ENCODE assay signal across 14 cellular contexts in genomic region chr14:72024504-72024903, GRCh38.
A peak's percentile ranks its signal among the peaks of the same experiment; 100 is the strongest.
DNase-seq lines count a peak whose midpoint lies in the region; ATAC-seq and TF ChIP-seq lines count a peak whose summit lies in the region.
"Had no signal": no experiment of that assay in that cellular context is flagged by ENCODE, and none has a peak within 500 bp of the region (broad histone marks: within the 10 kb centered on the region; RNA-seq: fewer than 3 reads in every experiment).

No MANE protein-coding gene starts in this region.

- no peak overlapping the region for H3K4me3 ChIP-seq in GM23338
- H3K4me3 ChIP-seq: SJCRH30 had no signal

- TF ChIP-seq CTCF in GM23338 (conservative IDR thresholded peaks at IDR 0.05; ENCODE audit: low read depth in 2 of 2) (no peak), omental fat pad (IDR thresholded peaks at IDR 0.05) (no peak)

- H3K9me2 ChIP-seq in GM23338 (ENCODE audit: insufficient read depth): no peaks in the 10 kb centered on the region

- CTCF ChIA-PET in activated naive CD4-positive, alpha-beta T cell treated with anti-CD3 and anti-CD28 coated beads, Interleukin-2, amount 10 ng/mL, durations not matched to agents 7 days and 5 days (lab: Charles Lee): interaction anchor here (0.9 to 3.0 kb wide), 9 partner anchors 19 to 424 kb away, joined by 3 to 18 read pairs (median 3); no protein-coding TSS in a partner anchor

- peaks cover 5% of the 10 kb centered on the region for H3K4me1 Mint-ChIP-seq in activated naive CD4-positive, alpha-beta T cell treated with anti-CD3 and anti-CD28 coated beads, Interleukin-2, amount 10 ng/mL, durations not matched to agents 7 days and 5 days
- peaks cover 7% of the 10 kb centered on the region for H3K4me1 Mint-ChIP-seq in GM23338
- peaks cover 8% of the 10 kb centered on the region for H3K4me1 Mint-ChIP-seq in activated T-helper 17 cell treated with anti-CD3 and anti-CD28 coated beads, Interleukin-2, amount 50 U/mL, for 72 hours
- peaks cover 10% of the 10 kb centered on the region for H3K4me1 Mint-ChIP-seq in stimulated activated effector memory CD8-positive, alpha-beta T cell treated with anti-CD3 and anti-CD28 coated beads, Interleukin-12 subunit alpha, Interleukin-12 subunit beta, amount 100 ng/mL, for 72 hours

- H2AFZ ChIP-seq in GM23338: peak overlapping the region; percentile 16; the same call in 1 of the 2 replicates

- H3K9me3 Mint-ChIP-seq in activated naive CD4-positive, alpha-beta T cell treated with anti-CD3 and anti-CD28 coated beads, Interleukin-2, amount 50 U/mL, for 72 hours: no peaks in the 10 kb centered on the region
- H3K9me3 Mint-ChIP-seq in activated naive CD4-positive, alpha-beta T cell treated with anti-CD3 and anti-CD28 coated beads, Interleukin-2, amount 10 ng/mL, durations not matched to agents 7 days and 5 days: no peaks in the 10 kb centered on the region
- no peaks in the 10 kb centered on the region for H3K9me3 Mint-ChIP-seq in GM23338
- H3K9me3 Mint-ChIP-seq in activated T-helper 17 cell treated with anti-CD3 and anti-CD28 coated beads, Interleukin-2, amount 50 U/mL, for 72 hours: no peaks in the 10 kb centered on the region
- H3K9me3 Mint-ChIP-seq in stimulated activated effector memory CD8-positive, alpha-beta T cell treated with anti-CD3 and anti-CD28 coated beads, Interleukin-12 subunit alpha, Interleukin-12 subunit beta, amount 100 ng/mL, for 72 hours: no peaks in the 10 kb centered on the region

- H3K4me1 ChIP-seq in GM23338 (ENCODE audit: insufficient read depth): peaks cover 5% of the 10 kb centered on the region; the same call in 1 of the 2 replicates
- H3K4me1 ChIP-seq: SJCRH30 had no signal

- no peak overlapping the region for H3K4me2 ChIP-seq in GM23338

- no peak for DNase-seq in activated naive CD4-positive, alpha-beta T cell treated with anti-CD3 and anti-CD28 coated beads, Interleukin-2, amount 50 U/mL, for 72 hours (ENCODE audit: low spot score in 2 of 2)
- no peak for DNase-seq in activated naive CD4-positive, alpha-beta T cell treated with anti-CD3 and anti-CD28 coated beads, Interleukin-2, amount 10 ng/mL, durations not matched to agents 7 days and 5 days
- DNase-seq in GM23338 (ENCODE audit: low spot score) (no peak), omental fat pad (ENCODE audit: low spot score) (no peak), NCI-H2196 (lab: John Stamatoyannopoulos, UW; ENCODE audit: unreplicated experiment) (no peak)
- no peak for DNase-seq in stimulated activated effector memory CD8-positive, alpha-beta T cell treated with anti-CD3 and anti-CD28 coated beads, Interleukin-12 subunit alpha, Interleukin-12 subunit beta, amount 100 ng/mL, for 72 hours (ENCODE audit: low spot score in 2 of 2)
- DNase-seq: HFFc6, NCI-H1092, NCI-H1436, NCI-H2227 treated with DMSO at 0.1 percent for 48 hours had no signal

- no peak overlapping the region for H3K4me3 Mint-ChIP-seq in activated naive CD4-positive, alpha-beta T cell treated with anti-CD3 and anti-CD28 coated beads, Interleukin-2, amount 10 ng/mL, durations not matched to agents 7 days and 5 days
- no peak overlapping the region for H3K4me3 Mint-ChIP-seq in GM23338
- H3K4me3 Mint-ChIP-seq in activated T-helper 17 cell treated with anti-CD3 and anti-CD28 coated beads, Interleukin-2, amount 50 U/mL, for 72 hours: no peak overlapping the region
- H3K4me3 Mint-ChIP-seq in stimulated activated effector memory CD8-positive, alpha-beta T cell treated with anti-CD3 and anti-CD28 coated beads, Interleukin-12 subunit alpha, Interleukin-12 subunit beta, amount 100 ng/mL, for 72 hours: no peak overlapping the region
- H3K4me3 Mint-ChIP-seq: HFFc6 had no signal

- peaks cover 18% of the 10 kb centered on the region for H3K27me3 Mint-ChIP-seq in activated naive CD4-positive, alpha-beta T cell treated with anti-CD3 and anti-CD28 coated beads, Interleukin-2, amount 10 ng/mL, durations not matched to agents 7 days and 5 days
- peaks cover 4% of the 10 kb centered on the region for H3K27me3 Mint-ChIP-seq in GM23338 (ENCODE audit: insufficient read depth, low read depth, poor library complexity)
- peaks cover 31% of the 10 kb centered on the region for H3K27me3 Mint-ChIP-seq in activated T-helper 17 cell treated with anti-CD3 and anti-CD28 coated beads, Interleukin-2, amount 50 U/mL, for 72 hours

- H3K36me3 Mint-ChIP-seq in activated naive CD4-positive, alpha-beta T cell treated with anti-CD3 and anti-CD28 coated beads, Interleukin-2, amount 50 U/mL, for 72 hours: no peaks in the 10 kb centered on the region
- no peaks in the 10 kb centered on the region for H3K36me3 Mint-ChIP-seq in activated naive CD4-positive, alpha-beta T cell treated with anti-CD3 and anti-CD28 coated beads, Interleukin-2, amount 10 ng/mL, durations not matched to agents 7 days and 5 days
- no peaks in the 10 kb centered on the region for H3K36me3 Mint-ChIP-seq in GM23338 (ENCODE audit: low read depth)
- H3K36me3 Mint-ChIP-seq in activated T-helper 17 cell treated with anti-CD3 and anti-CD28 coated beads, Interleukin-2, amount 50 U/mL, for 72 hours (ENCODE audit: low read depth): no peaks in the 10 kb centered on the region
- H3K36me3 Mint-ChIP-seq in stimulated activated effector memory CD8-positive, alpha-beta T cell treated with anti-CD3 and anti-CD28 coated beads, Interleukin-12 subunit alpha, Interleukin-12 subunit beta, amount 100 ng/mL, for 72 hours: no peaks in the 10 kb centered on the region

- H3K27ac ChIP-seq in GM23338 (ENCODE audit: low read depth): no peak overlapping the region
- H3K27ac ChIP-seq: C4-2B, SJCRH30 had no signal

- H3K27ac Mint-ChIP-seq in activated naive CD4-positive, alpha-beta T cell treated with anti-CD3 and anti-CD28 coated beads, Interleukin-2, amount 50 U/mL, for 72 hours: no peak overlapping the region
- no peak overlapping the region for H3K27ac Mint-ChIP-seq in activated naive CD4-positive, alpha-beta T cell treated with anti-CD3 and anti-CD28 coated beads, Interleukin-2, amount 10 ng/mL, durations not matched to agents 7 days and 5 days
- H3K27ac Mint-ChIP-seq in GM23338: no peak overlapping the region
- H3K27ac Mint-ChIP-seq in activated T-helper 17 cell treated with anti-CD3 and anti-CD28 coated beads, Interleukin-2, amount 50 U/mL, for 72 hours: no peak overlapping the region
- no peak overlapping the region for H3K27ac Mint-ChIP-seq in stimulated activated effector memory CD8-positive, alpha-beta T cell treated with anti-CD3 and anti-CD28 coated beads, Interleukin-12 subunit alpha, Interleukin-12 subunit beta, amount 100 ng/mL, for 72 hours
- H3K27ac Mint-ChIP-seq: HFFc6 had no signal

- H3F3A ChIP-seq in GM23338 (replicated peaks; ENCODE audit: low read depth): no peaks in the 10 kb centered on the region

- H4K20me1 ChIP-seq in GM23338 (replicated peaks; ENCODE audit: insufficient read depth): no peaks in the 10 kb centered on the region

- no peaks in the 10 kb centered on the region for H3K79me2 ChIP-seq in GM23338 (replicated peaks; ENCODE audit: insufficient read depth)

- peak; percentile 20 to 60 for ATAC-seq in activated naive CD4-positive, alpha-beta T cell treated with anti-CD3 and anti-CD28 coated beads, Interleukin-2, amount 50 U/mL, for 72 hours
- ATAC-seq in GM23338: no peak
- ATAC-seq in activated T-helper 17 cell treated with anti-CD3 and anti-CD28 coated beads, Interleukin-2, amount 50 U/mL, for 72 hours (replicated peaks): peak; percentile 57
- peak; percentile 31 for ATAC-seq in stimulated activated effector memory CD8-positive, alpha-beta T cell treated with anti-CD3 and anti-CD28 coated beads, Interleukin-12 subunit alpha, Interleukin-12 subunit beta, amount 100 ng/mL, for 72 hours
- no peak for ATAC-seq in omental fat pad (ENCODE audit: low FRiP score)
- ATAC-seq: Panc1 had no signal

- no peaks in the 10 kb centered on the region for H3K27me3 ChIP-seq in GM23338 (ENCODE audit: insufficient read depth)
- H3K27me3 ChIP-seq: SJCRH30 had no signal

- no peaks in the 10 kb centered on the region for H3K36me3 ChIP-seq in GM23338 (ENCODE audit: insufficient read depth)
- H3K36me3 ChIP-seq: SJCRH30 had no signal

TF ChIP-seq in GM23338, 12 proteins besides CTCF, POLR2A, EP300 and RAD21 (continues in another document):
- no peak for TF ChIP-seq EZH2phosphoT487 (IDR thresholded peaks at IDR 0.05; ENCODE audit: unreplicated experiment)
- no peak for TF ChIP-seq JUNB (IDR thresholded peaks at IDR 0.05; ENCODE audit: unreplicated experiment)
- TF ChIP-seq NANOG (IDR thresholded peaks at IDR 0.05; ENCODE audit: borderline replicate concordance): no peak
- no peak for TF ChIP-seq CREB1 (CRISPR knock-in tag; IDR thresholded peaks at IDR 0.05; ENCODE audit: low read depth)
- no peak for TF ChIP-seq ZNF114 (CRISPR knock-in tag; IDR thresholded peaks at IDR 0.05)
- no peak for TF ChIP-seq ZNF331 (CRISPR knock-in tag; IDR thresholded peaks at IDR 0.05; ENCODE audit: low read depth)
- TF ChIP-seq REST (IDR thresholded peaks at IDR 0.05; ENCODE audit: unreplicated experiment): no peak
- no peak for TF ChIP-seq POLR2AphosphoS5 (IDR thresholded peaks at IDR 0.05; ENCODE audit: low read depth)
- TF ChIP-seq EZH2 (IDR thresholded peaks at IDR 0.05; ENCODE audit: low read depth, unreplicated experiment): no peak

Comparison
In these comparisons a context has a peak if more than half of its experiments do, and no peak if none do; other contexts are left out.
1. ATAC-seq: peak in activated naive CD4-positive, alpha-beta T cell treated with anti-CD3 and anti-CD28 coated beads, Interleukin-2, amount 50 U/mL, for 72 hours (2 of 2), activated T-helper 17 cell treated with anti-CD3 and anti-CD28 coated beads, Interleukin-2, amount 50 U/mL, for 72 hours (single experiment) and stimulated activated effector memory CD8-positive, alpha-beta T cell treated with anti-CD3 and anti-CD28 coated beads, Interleukin-12 subunit alpha, Interleukin-12 subunit beta, amount 100 ng/mL, for 72 hours (single experiment); none in GM23338 (single experiment) and omental fat pad (single experiment).